ENCODE assay signal across 19 cellular contexts in the genomic region with DNA sequence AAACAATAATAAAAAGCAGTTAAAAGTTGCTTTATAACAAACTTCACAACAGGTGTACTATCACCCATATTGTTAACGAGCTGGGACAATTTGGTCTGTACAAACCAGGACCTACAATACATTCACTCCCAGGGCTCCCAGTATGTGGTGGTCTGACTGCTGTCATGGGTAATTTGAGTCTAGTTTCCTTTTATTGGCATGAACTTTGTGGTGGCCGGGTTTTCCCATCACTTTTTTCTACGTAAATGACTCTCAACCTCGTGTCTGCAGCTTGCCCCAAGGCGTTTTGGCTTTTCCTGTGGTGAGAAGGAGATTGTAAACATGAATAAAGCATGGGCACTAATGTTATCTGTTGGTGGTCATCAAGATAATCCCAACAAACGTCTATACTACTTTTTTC.
A peak's percentile ranks its signal among the peaks of the same experiment; 100 is the strongest.
DNase-seq lines count a peak whose midpoint lies in the region; ATAC-seq and TF ChIP-seq lines count a peak whose summit lies in the region.
"Had no signal": no experiment of that assay in that cellular context is flagged by ENCODE, and none has a peak within 500 bp of the region (broad histone marks: within the 10 kb centered on the region; RNA-seq: fewer than 3 reads in every experiment).

No MANE protein-coding gene starts in this region.

- H3K4me3 ChIP-seq in GM12865 (ENCODE audit: low read depth, low read length): no peak overlapping the region
- H3K4me3 ChIP-seq: esophagus muscularis mucosa had no signal

- peaks cover 11% of the 10 kb centered on the region for H3K9me3 Mint-ChIP-seq in activated CD8-positive, alpha-beta memory T cell treated with anti-CD3 and anti-CD28 coated beads, Interleukin-2, amount 10 ng/mL, durations not matched to agents 7 days and 5 days (ENCODE audit: low read depth)
- H3K9me3 Mint-ChIP-seq in activated T-cell treated with anti-CD3 and anti-CD28 coated beads, Interleukin-2, amount 50 U/mL, for 4 hours: peaks cover 16% of the 10 kb centered on the region
- peaks cover 14% of the 10 kb centered on the region for H3K9me3 Mint-ChIP-seq in WTC11

- CTCF ChIA-PET in activated CD8-positive, alpha-beta memory T cell treated with anti-CD3 and anti-CD28 coated beads, Interleukin-2, amount 10 ng/mL, durations not matched to agents 7 days and 5 days (lab: Charles Lee): no interaction called here
- CTCF ChIA-PET in WTC11 (lab: Charles Lee): no interaction called here

- POLR2A ChIA-PET in WTC11 (lab: Charles Lee): no interaction called here

- DNase-seq in activated CD8-positive, alpha-beta memory T cell treated with anti-CD3 and anti-CD28 coated beads, Interleukin-2, amount 10 ng/mL, durations not matched to agents 7 days and 5 days: peak; percentile 43
- no peak for DNase-seq in activated CD8-positive, alpha-beta memory T cell treated with anti-CD3 and anti-CD28 coated beads for 24 hours
- DNase-seq in GM12865 (ENCODE audit: low read depth) (peak; percentile 50), T-helper 9 cell (no peak), WTC11 (ENCODE audit: low spot score) (no peak)
- no peak for DNase-seq in activated T-cell treated with anti-CD3 and anti-CD28 coated beads, Interleukin-2, amount 50 U/mL, for 4 hours
- peak; percentile 46 to 57 for DNase-seq in stimulated activated CD8-positive, alpha-beta memory T cell treated with anti-CD3 and anti-CD28 coated beads, Interleukin-15, amount 100 ng/mL, for 48 hours (ENCODE audit: low read depth in 2 of 2)
- DNase-seq: activated effector memory CD4-positive, alpha-beta T cell treated with anti-CD3 and anti-CD28 coated beads, Interleukin-2, amount 50 U/mL, for 16 hours; COR-L47; dermis blood vessel endothelial cell; GF-D8; mesenchymal stem cell; NCI-H1048; NCI-H748 treated with DMSO at 0.1 percent for 48 hours; stimulated activated naive CD4-positive, alpha-beta T cell; SW 1271 had no signal

- peaks cover 4% of the 10 kb centered on the region for H3K4me1 Mint-ChIP-seq in activated CD8-positive, alpha-beta memory T cell treated with anti-CD3 and anti-CD28 coated beads, Interleukin-2, amount 10 ng/mL, durations not matched to agents 7 days and 5 days
- peaks cover 15% of the 10 kb centered on the region for H3K4me1 Mint-ChIP-seq in activated T-cell treated with anti-CD3 and anti-CD28 coated beads, Interleukin-2, amount 50 U/mL, for 4 hours (ENCODE audit: low read depth)
- H3K4me1 Mint-ChIP-seq in WTC11: peaks cover 2% of the 10 kb centered on the region; the same call in 1 of the 2 replicates
- H3K4me1 Mint-ChIP-seq: neural crest cell had no signal

- no peak for ATAC-seq in activated CD8-positive, alpha-beta memory T cell treated with anti-CD3 and anti-CD28 coated beads, Interleukin-2, amount 10 ng/mL, durations not matched to agents 7 days and 5 days
- ATAC-seq in activated T-cell treated with anti-CD3 and anti-CD28 coated beads, Interleukin-2, amount 50 U/mL, for 4 hours: peak; percentile 79 to 84
- ATAC-seq in GM18502 (IDR thresholded peaks at IDR 0.05; ENCODE audit: poor library complexity, unreplicated experiment) (no peak), WTC11 (no peak)

- H3K36me3 Mint-ChIP-seq in activated CD8-positive, alpha-beta memory T cell treated with anti-CD3 and anti-CD28 coated beads, Interleukin-2, amount 10 ng/mL, durations not matched to agents 7 days and 5 days: peaks cover 22% of the 10 kb centered on the region
- H3K36me3 Mint-ChIP-seq in activated T-cell treated with anti-CD3 and anti-CD28 coated beads, Interleukin-2, amount 50 U/mL, for 4 hours (ENCODE audit: insufficient read depth): no peaks in the 10 kb centered on the region
- H3K36me3 Mint-ChIP-seq in WTC11: 0 out of 2 replicates have a peak, but pooled peaks cover 5% of the 10 kb centered on the region

- TF ChIP-seq CTCF in GM12865 (IDR thresholded peaks at IDR 0.05; ENCODE audit: insufficient read depth, low read depth, low read length, missing control alignments) (no peak), WTC11 (IDR thresholded peaks at IDR 0.05) (no peak)

- no peak overlapping the region for H3K4me3 Mint-ChIP-seq in activated CD8-positive, alpha-beta memory T cell treated with anti-CD3 and anti-CD28 coated beads, Interleukin-2, amount 10 ng/mL, durations not matched to agents 7 days and 5 days
- no peak overlapping the region for H3K4me3 Mint-ChIP-seq in activated T-cell treated with anti-CD3 and anti-CD28 coated beads, Interleukin-2, amount 50 U/mL, for 4 hours
- no peak overlapping the region for H3K4me3 Mint-ChIP-seq in WTC11
- H3K4me3 Mint-ChIP-seq: neural crest cell had no signal

- H3K27ac Mint-ChIP-seq in activated CD8-positive, alpha-beta memory T cell treated with anti-CD3 and anti-CD28 coated beads, Interleukin-2, amount 10 ng/mL, durations not matched to agents 7 days and 5 days: no peak overlapping the region
- no peak overlapping the region for H3K27ac Mint-ChIP-seq in WTC11

- H3K27me3 Mint-ChIP-seq in activated CD8-positive, alpha-beta memory T cell treated with anti-CD3 and anti-CD28 coated beads, Interleukin-2, amount 10 ng/mL, durations not matched to agents 7 days and 5 days: peaks cover 14% of the 10 kb centered on the region
- peaks cover 3% of the 10 kb centered on the region for H3K27me3 Mint-ChIP-seq in activated T-cell treated with anti-CD3 and anti-CD28 coated beads, Interleukin-2, amount 50 U/mL, for 4 hours (ENCODE audit: low read depth)
- peaks cover 10% of the 10 kb centered on the region for H3K27me3 Mint-ChIP-seq in WTC11 (ENCODE audit: low read depth)

TF ChIP-seq in WTC11, 78 proteins besides CTCF, POLR2A, EP300 and RAD21:
- TF ChIP-seq ZNF671 (CRISPR knock-in tag; IDR thresholded peaks at IDR 0.05) (no peak), KAT7 (CRISPR knock-in tag; IDR thresholded peaks at IDR 0.05; ENCODE audit: borderline replicate concordance) (no peak), TCF7 (CRISPR knock-in tag; IDR thresholded peaks at IDR 0.05; ENCODE audit: low read depth) (no peak), NFATC4 (CRISPR knock-in tag; IDR thresholded peaks at IDR 0.05) (no peak), TEAD4 (CRISPR knock-in tag; IDR thresholded peaks at IDR 0.05) (no peak), NR2C2 (CRISPR knock-in tag; IDR thresholded peaks at IDR 0.05) (no peak)
- TF ChIP-seq, protein P1, sequence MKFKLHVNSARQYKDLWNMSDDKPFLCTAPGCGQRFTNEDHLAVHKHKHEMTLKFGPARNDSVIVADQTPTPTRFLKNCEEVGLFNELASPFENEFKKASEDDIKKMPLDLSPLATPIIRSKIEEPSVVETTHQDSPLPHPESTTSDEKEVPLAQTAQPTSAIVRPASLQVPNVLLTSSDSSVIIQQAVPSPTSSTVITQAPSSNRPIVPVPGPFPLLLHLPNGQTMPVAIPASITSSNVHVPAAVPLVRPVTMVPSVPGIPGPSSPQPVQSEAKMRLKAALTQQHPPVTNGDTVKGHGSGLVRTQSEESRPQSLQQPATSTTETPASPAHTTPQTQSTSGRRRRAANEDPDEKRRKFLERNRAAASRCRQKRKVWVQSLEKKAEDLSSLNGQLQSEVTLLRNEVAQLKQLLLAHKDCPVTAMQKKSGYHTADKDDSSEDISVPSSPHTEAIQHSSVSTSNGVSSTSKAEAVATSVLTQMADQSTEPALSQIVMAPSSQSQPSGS (CRISPR knock-in tag; IDR thresholded peaks at IDR 0.05; ENCODE audit: borderline replicate concordance, low read depth): no peak
- TF ChIP-seq, protein P2, sequence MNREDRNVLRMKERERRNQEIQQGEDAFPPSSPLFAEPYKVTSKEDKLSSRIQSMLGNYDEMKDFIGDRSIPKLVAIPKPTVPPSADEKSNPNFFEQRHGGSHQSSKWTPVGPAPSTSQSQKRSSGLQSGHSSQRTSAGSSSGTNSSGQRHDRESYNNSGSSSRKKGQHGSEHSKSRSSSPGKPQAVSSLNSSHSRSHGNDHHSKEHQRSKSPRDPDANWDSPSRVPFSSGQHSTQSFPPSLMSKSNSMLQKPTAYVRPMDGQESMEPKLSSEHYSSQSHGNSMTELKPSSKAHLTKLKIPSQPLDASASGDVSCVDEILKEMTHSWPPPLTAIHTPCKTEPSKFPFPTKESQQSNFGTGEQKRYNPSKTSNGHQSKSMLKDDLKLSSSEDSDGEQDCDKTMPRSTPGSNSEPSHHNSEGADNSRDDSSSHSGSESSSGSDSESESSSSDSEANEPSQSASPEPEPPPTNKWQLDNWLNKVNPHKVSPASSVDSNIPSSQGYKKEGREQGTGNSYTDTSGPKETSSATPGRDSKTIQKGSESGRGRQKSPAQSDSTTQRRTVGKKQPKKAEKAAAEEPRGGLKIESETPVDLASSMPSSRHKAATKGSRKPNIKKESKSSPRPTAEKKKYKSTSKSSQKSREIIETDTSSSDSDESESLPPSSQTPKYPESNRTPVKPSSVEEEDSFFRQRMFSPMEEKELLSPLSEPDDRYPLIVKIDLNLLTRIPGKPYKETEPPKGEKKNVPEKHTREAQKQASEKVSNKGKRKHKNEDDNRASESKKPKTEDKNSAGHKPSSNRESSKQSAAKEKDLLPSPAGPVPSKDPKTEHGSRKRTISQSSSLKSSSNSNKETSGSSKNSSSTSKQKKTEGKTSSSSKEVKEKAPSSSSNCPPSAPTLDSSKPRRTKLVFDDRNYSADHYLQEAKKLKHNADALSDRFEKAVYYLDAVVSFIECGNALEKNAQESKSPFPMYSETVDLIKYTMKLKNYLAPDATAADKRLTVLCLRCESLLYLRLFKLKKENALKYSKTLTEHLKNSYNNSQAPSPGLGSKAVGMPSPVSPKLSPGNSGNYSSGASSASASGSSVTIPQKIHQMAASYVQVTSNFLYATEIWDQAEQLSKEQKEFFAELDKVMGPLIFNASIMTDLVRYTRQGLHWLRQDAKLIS (CRISPR knock-in tag; IDR thresholded peaks at IDR 0.05; ENCODE audit: borderline replicate concordance): no peak
TF ChIP-seq in WTC11: peak in this region for 0.

Comparison
In these comparisons a context has a peak if more than half of its experiments do, and no peak if none do; other contexts are left out.
1. DNase-seq: peak in activated CD8-positive, alpha-beta memory T cell treated with anti-CD3 and anti-CD28 coated beads, Interleukin-2, amount 10 ng/mL, durations not matched to agents 7 days and 5 days (single experiment), GM12865 (single experiment) and stimulated activated CD8-positive, alpha-beta memory T cell treated with anti-CD3 and anti-CD28 coated beads, Interleukin-15, amount 100 ng/mL, for 48 hours (2 of 2); none in activated CD8-positive, alpha-beta memory T cell treated with anti-CD3 and anti-CD28 coated beads for 24 hours (single experiment), activated T-cell treated with anti-CD3 and anti-CD28 coated beads, Interleukin-2, amount 50 U/mL, for 4 hours (single experiment), T-helper 9 cell (single experiment) and WTC11 (single experiment).
2. ATAC-seq: peak in activated T-cell treated with anti-CD3 and anti-CD28 coated beads, Interleukin-2, amount 50 U/mL, for 4 hours (2 of 2); none in activated CD8-positive, alpha-beta memory T cell treated with anti-CD3 and anti-CD28 coated beads, Interleukin-2, amount 10 ng/mL, durations not matched to agents 7 days and 5 days (single experiment), GM18502 (single experiment) and WTC11 (single experiment).